In the genomic region with DNA sequence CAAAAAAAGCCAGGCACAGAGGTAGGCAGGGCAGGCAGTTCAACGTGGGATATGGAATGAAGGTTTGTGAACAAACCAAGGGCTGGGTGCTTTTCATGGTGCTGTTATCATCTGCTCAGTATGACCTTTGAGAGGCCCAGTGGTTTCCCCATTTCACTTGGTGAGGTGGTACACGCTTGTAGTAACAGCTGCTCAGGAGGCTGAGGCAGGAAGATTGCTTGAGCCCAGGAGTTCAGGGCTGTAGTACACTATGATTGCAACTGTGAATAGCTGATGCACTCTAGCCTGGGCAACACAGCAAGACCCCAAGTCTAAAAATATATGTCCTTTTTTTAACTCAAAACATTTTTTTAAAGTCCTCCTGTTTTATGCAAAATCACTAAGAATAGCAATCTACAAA, we compare ENCODE assay signal across 30 cellular contexts.
DNase-seq lines count a peak whose midpoint lies in the region; ATAC-seq, FAIRE-seq and TF ChIP-seq lines count a peak whose summit lies in the region.
"Had no signal": no experiment of that assay in that cellular context is flagged by ENCODE, and none has a peak within 500 bp of the region (broad histone marks: within the 10 kb centered on the region; RNA-seq: fewer than 3 reads in every experiment).

No MANE protein-coding gene starts in this region.

- no peak for FAIRE-seq in HepG2 (lab: Jason Lieb, UNC)
- FAIRE-seq: GM12891, GM19239 had no signal

- TF ChIP-seq EP300 in HepG2 (IDR thresholded peaks at IDR 0.05; ENCODE audit: low read depth in 2 of 2, low read length in 2 of 2) = no peak
- no peak for TF ChIP-seq EP300 in HepG2 (CRISPR knock-in tag; IDR thresholded peaks at IDR 0.05; ENCODE audit: borderline replicate concordance)

- H3K36me3 Mint-ChIP-seq in activated naive CD8-positive, alpha-beta T cell treated with anti-CD3 and anti-CD28 coated beads for 36 hours = no peaks in the 10 kb centered on the region
- H3K36me3 Mint-ChIP-seq in activated naive CD4-positive, alpha-beta T cell treated with anti-CD3 and anti-CD28 coated beads, Interleukin-2, amount 10 ng/mL, durations not matched to agents 7 days and 5 days = no peaks in the 10 kb centered on the region

- H3K79me2 ChIP-seq in HepG2 (ENCODE audit: insufficient read depth, low read length) (no peaks in the 10 kb centered on the region), hepatocyte (no peaks in the 10 kb centered on the region)

- no peak for TF ChIP-seq CTCF in HepG2 (CRISPR knock-in tag; IDR thresholded peaks at IDR 0.05)
- no peak for TF ChIP-seq CTCF in right lobe of liver (IDR thresholded peaks at IDR 0.05)
- TF ChIP-seq CTCF in hepatocyte (IDR thresholded peaks at IDR 0.05; ENCODE audit: poor library complexity) = no peak
- TF ChIP-seq CTCF in breast epithelium (IDR thresholded peaks at IDR 0.05) = no peak

- H3K27ac ChIP-seq in HepG2 (ENCODE audit: extremely low read length, insufficient read depth, low read length) = no peak overlapping the region
- H3K27ac ChIP-seq in right lobe of liver = no peak overlapping the region
- H3K27ac ChIP-seq in SJCRH30 = no peak overlapping the region
- H3K27ac ChIP-seq in hepatocyte = no peak overlapping the region
- H3K27ac ChIP-seq in breast epithelium = no peak overlapping the region
- H3K27ac ChIP-seq: 22Rv1, BLaER1, GM23248, HL-60, SK-N-MC had no signal

- no peak for DNase-seq in HepG2 (ENCODE audit: low spot score)
- DNase-seq in right lobe of liver = no peak
- DNase-seq in SJCRH30 = peak; percentile 42 to 63
- peak; percentile 24 for DNase-seq in hepatocyte (ENCODE audit: low spot score)
- no peak for DNase-seq in amniotic stem cell (lab: John Stamatoyannopoulos, UW)
- no peak for DNase-seq in activated naive CD8-positive, alpha-beta T cell treated with anti-CD3 and anti-CD28 coated beads for 36 hours
- DNase-seq in activated naive CD4-positive, alpha-beta T cell treated with anti-CD3 and anti-CD28 coated beads, Interleukin-2, amount 10 ng/mL, durations not matched to agents 7 days and 5 days = no peak
- no peak for DNase-seq in breast epithelium (ENCODE audit: low spot score in 2 of 2)
- DNase-seq: ACHN; CD4-positive, alpha-beta T cell; COR-L47; DMS79 treated with DMSO at 0.1 percent for 48 hours; GM23248; IMR-90; Karpas-422; NCI-H1417; NCI-H1694 treated with DMSO at 0.1 percent for 48 hours; NCI-H2081 treated with DMSO at 0.1 percent for 48 hours; NCI-H2171 treated with DMSO at 0.1 percent for 48 hours; NCI-H524 treated with DMSO at 0.1 percent for 48 hours; NCI-H82; PC-3; SW 1271 had no signal

- no peak overlapping the region for H3K4me3 Mint-ChIP-seq in activated naive CD8-positive, alpha-beta T cell treated with anti-CD3 and anti-CD28 coated beads for 36 hours
- H3K4me3 Mint-ChIP-seq in activated naive CD4-positive, alpha-beta T cell treated with anti-CD3 and anti-CD28 coated beads, Interleukin-2, amount 10 ng/mL, durations not matched to agents 7 days and 5 days = no peak overlapping the region
- H3K4me3 Mint-ChIP-seq: CD4-positive, alpha-beta T cell had no signal

- H3K4me2 ChIP-seq in HepG2 (ENCODE audit: low read depth, low read length) (no peak overlapping the region), hepatocyte (no peak overlapping the region)
- H3K4me2 ChIP-seq: BLaER1 had no signal

- H3K4me3 ChIP-seq in HepG2 (replicated peaks in 1 of 3; ENCODE audit: insufficient read depth in 1 of 3, low read depth in 2 of 3, low read length in 3 of 3) (no peak overlapping the region), right lobe of liver (no peak overlapping the region), SJCRH30 (no peak overlapping the region), hepatocyte (no peak overlapping the region), breast epithelium (no peak overlapping the region)
- H3K4me3 ChIP-seq: BLaER1, GM23248, HAP-1, SK-N-MC had no signal

- in situ Hi-C loops in HepG2 (cut with HindIII; ENCODE audit: extremely low pct_ligation_motif_present, low pct_unique_long_range_greater_than_20kb) = no loop called here

- no peaks in the 10 kb centered on the region for H3K9me3 ChIP-seq in HepG2 (ENCODE audit: low read length)
- no peaks in the 10 kb centered on the region for H3K9me3 ChIP-seq in right lobe of liver
- no peaks in the 10 kb centered on the region for H3K9me3 ChIP-seq in SJCRH30 (replicated peaks)
- H3K9me3 ChIP-seq in hepatocyte (ENCODE audit: low read depth) = no peaks in the 10 kb centered on the region
- H3K9me3 ChIP-seq in breast epithelium = no peaks in the 10 kb centered on the region
- H3K9me3 ChIP-seq: BLaER1, HAP-1 had no signal

- H3K27me3 ChIP-seq in HepG2 (ENCODE audit: control insufficient read depth in 1 of 2, insufficient read depth in 2 of 2, low read length in 2 of 2) (no peaks in the 10 kb centered on the region), right lobe of liver (no peaks in the 10 kb centered on the region), SJCRH30 (no peaks in the 10 kb centered on the region), hepatocyte (no peaks in the 10 kb centered on the region), breast epithelium (no peaks in the 10 kb centered on the region)
- H3K27me3 ChIP-seq: BLaER1 had no signal

- no peak for TF ChIP-seq RAD21 in HepG2 (CRISPR knock-in tag; IDR thresholded peaks at IDR 0.05)

- peaks cover 13% of the 10 kb centered on the region for H3K27me3 Mint-ChIP-seq in activated naive CD8-positive, alpha-beta T cell treated with anti-CD3 and anti-CD28 coated beads for 36 hours
- H3K27me3 Mint-ChIP-seq in activated naive CD4-positive, alpha-beta T cell treated with anti-CD3 and anti-CD28 coated beads, Interleukin-2, amount 10 ng/mL, durations not matched to agents 7 days and 5 days = peaks cover 9% of the 10 kb centered on the region
- H3K27me3 Mint-ChIP-seq: CD4-positive, alpha-beta T cell had no signal

- ATAC-seq in HepG2 (no peak), right lobe of liver (no peak)
- ATAC-seq: PC-3 had no signal

- no peaks in the 10 kb centered on the region for H3K9me3 Mint-ChIP-seq in activated naive CD8-positive, alpha-beta T cell treated with anti-CD3 and anti-CD28 coated beads for 36 hours
- no peaks in the 10 kb centered on the region for H3K9me3 Mint-ChIP-seq in activated naive CD4-positive, alpha-beta T cell treated with anti-CD3 and anti-CD28 coated beads, Interleukin-2, amount 10 ng/mL, durations not matched to agents 7 days and 5 days
- H3K9me3 Mint-ChIP-seq: CD4-positive, alpha-beta T cell had no signal

- H3K9me2 ChIP-seq in hepatocyte (replicated peaks; ENCODE audit: insufficient read depth) = no peaks in the 10 kb centered on the region

- POLR2A ChIA-PET in HepG2 (lab: Yijun Ruan, JAX) = no interaction called here

- no peak overlapping the region for H3K9ac ChIP-seq in HepG2 (ENCODE audit: insufficient read depth, low read depth, low read length)
- H3K9ac ChIP-seq: BLaER1, GM23248 had no signal

- no TSS peak for BruUV-seq in HepG2 (replicated peaks; lab: Mats Ljungman, UMichigan)

- H3K4me1 ChIP-seq in HepG2 (ENCODE audit: insufficient read depth, low read length) (peaks cover 27% of the 10 kb centered on the region), right lobe of liver (no peaks in the 10 kb centered on the region), SJCRH30 (peaks cover 22% of the 10 kb centered on the region), hepatocyte (ENCODE audit: insufficient read depth) (peaks cover 12% of the 10 kb centered on the region), breast epithelium (no peaks in the 10 kb centered on the region)
- H3K4me1 ChIP-seq: BLaER1, HAP-1 had no signal

- intact Hi-C loops in HepG2 (cut with micrococcal nuclease; ENCODE audit: unreplicated experiment) (no loop called here), right lobe of liver (cut with DNase I) (no loop called here), breast epithelium (cut with DNase I; ENCODE audit: low total_unique reads) (no loop called here)

- 36% methylated on average over 2 of the region's 2 CpGs for WGBS in HepG2 (ENCODE audit: low lambda C conversion rate)
- 100% methylated on average over 1 of the region's 2 CpGs for WGBS in right lobe of liver (ENCODE audit: insufficient coverage, low coverage, low lambda C conversion rate, missing lambda C conversion rate)
- WGBS in hepatocyte (ENCODE audit: low lambda C conversion rate, missing lambda C conversion rate) = 49% methylated on average over 2 of the region's 2 CpGs

- no peaks in the 10 kb centered on the region for H3K36me3 ChIP-seq in HepG2 (replicated peaks in 1 of 2; ENCODE audit: control insufficient read depth in 1 of 2, insufficient read depth in 2 of 2, low read length in 2 of 2)
- H3K36me3 ChIP-seq in right lobe of liver = no peaks in the 10 kb centered on the region
- H3K36me3 ChIP-seq in SJCRH30 = no peaks in the 10 kb centered on the region
- H3K36me3 ChIP-seq in hepatocyte (replicated peaks; ENCODE audit: insufficient read depth, low read depth) = no peaks in the 10 kb centered on the region
- H3K36me3 ChIP-seq in breast epithelium = no peaks in the 10 kb centered on the region
- H3K36me3 ChIP-seq: BLaER1, HAP-1 had no signal

- H3K27ac Mint-ChIP-seq in activated naive CD8-positive, alpha-beta T cell treated with anti-CD3 and anti-CD28 coated beads for 36 hours = no peak overlapping the region
- no peak overlapping the region for H3K27ac Mint-ChIP-seq in activated naive CD4-positive, alpha-beta T cell treated with anti-CD3 and anti-CD28 coated beads, Interleukin-2, amount 10 ng/mL, durations not matched to agents 7 days and 5 days
- H3K27ac Mint-ChIP-seq: CD4-positive, alpha-beta T cell had no signal

- no peak overlapping the region for H2AFZ ChIP-seq in HepG2 (ENCODE audit: low read length)
- no peak overlapping the region for H2AFZ ChIP-seq in hepatocyte
- H2AFZ ChIP-seq: GM23248 had no signal

- CTCF ChIA-PET in HepG2 (lab: Yijun Ruan, JAX; ENCODE audit: low intra/inter-chr PET ratio, low total read pairs) = no interaction called here
- CTCF ChIA-PET in activated naive CD4-positive, alpha-beta T cell treated with anti-CD3 and anti-CD28 coated beads, Interleukin-2, amount 10 ng/mL, durations not matched to agents 7 days and 5 days (lab: Charles Lee) = no interaction called here

- no peaks in the 10 kb centered on the region for H4K20me1 ChIP-seq in HepG2 (ENCODE audit: insufficient read depth, low read length)
- H4K20me1 ChIP-seq in hepatocyte (ENCODE audit: insufficient read depth, poor library complexity, severe bottlenecking) = no peaks in the 10 kb centered on the region
- H4K20me1 ChIP-seq: BLaER1 had no signal

- H3K4me1 Mint-ChIP-seq in activated naive CD8-positive, alpha-beta T cell treated with anti-CD3 and anti-CD28 coated beads for 36 hours = no peaks in the 10 kb centered on the region
- no peaks in the 10 kb centered on the region for H3K4me1 Mint-ChIP-seq in activated naive CD4-positive, alpha-beta T cell treated with anti-CD3 and anti-CD28 coated beads, Interleukin-2, amount 10 ng/mL, durations not matched to agents 7 days and 5 days

- TF ChIP-seq POLR2A in HepG2 (IDR thresholded peaks at IDR 0.05; ENCODE audit: insufficient read depth in 1 of 2, low read depth in 2 of 2, low read length in 2 of 2) = no peak
- TF ChIP-seq POLR2A in right lobe of liver (IDR thresholded peaks at IDR 0.05) = no peak
- no peak for TF ChIP-seq POLR2A in breast epithelium (IDR thresholded peaks at IDR 0.05)

Comparison
In these comparisons a context has a peak if more than half of its experiments do, and no peak if none do; other contexts are left out.
1. DNase-seq: peak in SJCRH30 (2 of 2) and hepatocyte (single experiment); none in HepG2 (single experiment), right lobe of liver (0 of 3), amniotic stem cell (single experiment), activated naive CD8-positive, alpha-beta T cell treated with anti-CD3 and anti-CD28 coated beads for 36 hours (single experiment), activated naive CD4-positive, alpha-beta T cell treated with anti-CD3 and anti-CD28 coated beads, Interleukin-2, amount 10 ng/mL, durations not matched to agents 7 days and 5 days (single experiment) and breast epithelium (0 of 2).